Comparison of ENCODE assay signal across 8 cellular contexts in genomic region chr1:216600730-216601426, GRCh38.
DNase-seq lines count a peak whose midpoint lies in the region; ATAC-seq and TF ChIP-seq lines count a peak whose summit lies in the region.

No MANE protein-coding gene starts in this region.

- H3K9me3 ChIP-seq in mammary epithelial cell (replicated peaks; ENCODE audit: insufficient read depth, low read length) = no peaks in the 10 kb centered on the region
- H3K9me3 ChIP-seq in iPS-18c (ENCODE audit: control insufficient read depth, insufficient read depth, low read length) = no peaks in the 10 kb centered on the region

- peaks cover 6% of the 10 kb centered on the region for H3K4me1 ChIP-seq in mammary epithelial cell (ENCODE audit: insufficient read depth, low read length)

- in situ Hi-C loops in mammary epithelial cell (cut with MboI; ENCODE audit: low sequenced_read_pairs in 2 of 2) = no loop called here

- H3K27me3 ChIP-seq in mammary epithelial cell (ENCODE audit: insufficient read depth, low read length) = no peaks in the 10 kb centered on the region

- ATAC-seq in GM19397 (IDR thresholded peaks at IDR 0.05; ENCODE audit: unreplicated experiment) (peak; percentile 91), HG03442 (IDR thresholded peaks at IDR 0.05; ENCODE audit: unreplicated experiment) (peak; percentile 86)

- peak overlapping the region; percentile 62 to 88 (median 62) for H3K4me3 ChIP-seq in mammary epithelial cell (replicated peaks in 1 of 3; ENCODE audit: insufficient read depth in 1 of 3, low read depth in 2 of 3, low read length in 3 of 3)
- H3K4me3 ChIP-seq in iPS-18c (ENCODE audit: insufficient read depth, low read depth, low read length) = peak overlapping the region; percentile 50; the same call in 1 of the 2 replicates

- H3K4me2 ChIP-seq in mammary epithelial cell (ENCODE audit: insufficient read depth, low read depth, low read length) = peak overlapping the region; percentile 99

- peak; percentile 28 to 59 for TF ChIP-seq CTCF in mammary epithelial cell (conservative IDR thresholded peaks at IDR 0.05 in 1 of 2, IDR thresholded peaks at IDR 0.05 in 1 of 2; ENCODE audit: extremely low read depth in 1 of 2, insufficient read depth in 1 of 2, low read depth in 1 of 2, low read length in 2 of 2)

- BruUV-seq in mammary epithelial cell (replicated peaks; lab: Mats Ljungman, UMichigan) = no TSS peak

- 2% methylated on average over 13 of the region's 53 CpGs for WGBS in mammary epithelial cell (ENCODE audit: low coverage, missing lambda C conversion rate)

- H4K20me1 ChIP-seq in mammary epithelial cell (ENCODE audit: insufficient read depth, low read length) = no peaks in the 10 kb centered on the region

- CTCF ChIA-PET in mammary epithelial cell (lab: Charles Lee; ENCODE audit: low non-redundant PET) = no interaction called here

- H3K27ac ChIP-seq in mammary epithelial cell (ENCODE audit: insufficient read depth, low read depth, low read length) = peak overlapping the region; percentile 42

- H3K79me2 ChIP-seq in mammary epithelial cell (ENCODE audit: insufficient read depth, low read length) = no peaks in the 10 kb centered on the region

- no peaks in the 10 kb centered on the region for H3K36me3 ChIP-seq in mammary epithelial cell (ENCODE audit: insufficient read depth, low read length)

- dilution Hi-C loops in mammary epithelial cell (cut with HindIII; ENCODE audit: low sequenced_read_pairs) = no loop called here

- DNase-seq in DMS 273 (lab: John Stamatoyannopoulos, UW; ENCODE audit: unreplicated experiment) = peak; percentile 90
- DNase-seq in NCI-H774 (lab: John Stamatoyannopoulos, UW) = peak; percentile 83
- DNase-seq in mammary epithelial cell = peak; percentile 53
- peak; percentile 94 for DNase-seq in retina
- DNase-seq in NCI-H1694 (lab: John Stamatoyannopoulos, UW) = no peak

- intact Hi-C loops in mammary epithelial cell (cut with micrococcal nuclease) = loop anchor here (10.0 kb wide), 1 partner anchor 124 kb away; the partner anchor contains the start of gene ESRRG

- peak overlapping the region; percentile 99 for H2AFZ ChIP-seq in mammary epithelial cell (ENCODE audit: low read depth, low read length)

- H3K9ac ChIP-seq in mammary epithelial cell (ENCODE audit: insufficient read depth, low read length) = peak overlapping the region; percentile 65
